22 cellular contexts compared by ENCODE assay signal in genomic region chrX:12614266-12614665, GRCh38.
"Had no signal": no experiment of that assay in that cellular context is flagged by ENCODE, and none has a peak within 500 bp of the region (broad histone marks: within the 10 kb centered on the region; RNA-seq: fewer than 3 reads in every experiment).

No MANE protein-coding gene starts in this region.

- H3K9me3 Mint-ChIP-seq: immature natural killer cell; nephron; stimulated activated effector memory CD8-positive, alpha-beta T cell treated with anti-CD3 and anti-CD28 coated beads, Interleukin-12 subunit alpha, Interleukin-12 subunit beta, amount 100 ng/mL, for 72 hours had no signal

- H3K36me3 ChIP-seq: esophagus muscularis mucosa, gastrocnemius medialis, right lobe of liver, suprapubic skin, thyroid gland had no signal

- H3K4me1 Mint-ChIP-seq: immature natural killer cell; naive B cell; nephron; stimulated activated effector memory CD8-positive, alpha-beta T cell treated with anti-CD3 and anti-CD28 coated beads, Interleukin-12 subunit alpha, Interleukin-12 subunit beta, amount 100 ng/mL, for 72 hours had no signal

- H3K27me3 Mint-ChIP-seq: type B pancreatic cell had no signal

- H3K4me3 ChIP-seq: coronary artery, esophagus muscularis mucosa, gastrocnemius medialis, lung, psoas muscle, right lobe of liver, suprapubic skin, thyroid gland had no signal

- H3K4me3 Mint-ChIP-seq: immature natural killer cell; naive B cell; nephron; stimulated activated effector memory CD8-positive, alpha-beta T cell treated with anti-CD3 and anti-CD28 coated beads, Interleukin-12 subunit alpha, Interleukin-12 subunit beta, amount 100 ng/mL, for 72 hours; type B pancreatic cell had no signal

- H3K27ac ChIP-seq: coronary artery, esophagus muscularis mucosa, gastrocnemius medialis, parathyroid adenoma, psoas muscle, right lobe of liver, suprapubic skin, thyroid gland had no signal

- H3K27ac Mint-ChIP-seq: immature natural killer cell; naive B cell; nephron; stimulated activated effector memory CD8-positive, alpha-beta T cell treated with anti-CD3 and anti-CD28 coated beads, Interleukin-12 subunit alpha, Interleukin-12 subunit beta, amount 100 ng/mL, for 72 hours; type B pancreatic cell had no signal

- ATAC-seq: gastrocnemius medialis; left colon; left ventricle myocardium superior; psoas muscle; right lobe of liver; stimulated activated effector memory CD8-positive, alpha-beta T cell treated with anti-CD3 and anti-CD28 coated beads, Interleukin-12 subunit alpha, Interleukin-12 subunit beta, amount 100 ng/mL, for 72 hours; stimulated activated naive CD8-positive, alpha-beta T cell treated with anti-CD3 and anti-CD28 coated beads, Interleukin-15, Interleukin-2, amounts not matched to agents 100 U/mL and 50 U/mL, for 24 hours had no signal

- H3K9me3 ChIP-seq: esophagus muscularis mucosa, gastrocnemius medialis, psoas muscle, right lobe of liver, suprapubic skin, thyroid gland had no signal

- H3K27me3 ChIP-seq: esophagus muscularis mucosa, gastrocnemius medialis, right lobe of liver, suprapubic skin, thyroid gland had no signal

- H3K4me1 ChIP-seq: esophagus muscularis mucosa, gastrocnemius medialis, parathyroid adenoma, psoas muscle, right lobe of liver, suprapubic skin, thyroid gland had no signal

- H3K9ac ChIP-seq: parathyroid adenoma had no signal

- H3K36me3 Mint-ChIP-seq: immature natural killer cell; naive B cell; stimulated activated effector memory CD8-positive, alpha-beta T cell treated with anti-CD3 and anti-CD28 coated beads, Interleukin-12 subunit alpha, Interleukin-12 subunit beta, amount 100 ng/mL, for 72 hours; type B pancreatic cell had no signal

- DNase-seq: effector CD4-positive, alpha-beta T cell; gastrocnemius medialis; immature natural killer cell; left colon; left ventricle myocardium superior; mesendoderm; naive B cell; psoas muscle; retina; right lobe of liver; stimulated activated CD4-positive, alpha-beta T cell treated with anti-CD3 and anti-CD28 coated beads, Interleukin-4, amount 100 ng/mL, for 1 hour; stimulated activated CD8-positive, alpha-beta memory T cell treated with anti-CD3 and anti-CD28 coated beads, Interleukin-4, amount 100 ng/mL, for 48 hours; stimulated activated naive CD8-positive, alpha-beta T cell treated with anti-CD3 and anti-CD28 coated beads, Interleukin-15, Interleukin-2, amounts not matched to agents 100 U/mL and 50 U/mL, for 24 hours; thyroid gland had no signal
